Comparison of ENCODE assay signal across 1 cellular context in the genomic region with DNA sequence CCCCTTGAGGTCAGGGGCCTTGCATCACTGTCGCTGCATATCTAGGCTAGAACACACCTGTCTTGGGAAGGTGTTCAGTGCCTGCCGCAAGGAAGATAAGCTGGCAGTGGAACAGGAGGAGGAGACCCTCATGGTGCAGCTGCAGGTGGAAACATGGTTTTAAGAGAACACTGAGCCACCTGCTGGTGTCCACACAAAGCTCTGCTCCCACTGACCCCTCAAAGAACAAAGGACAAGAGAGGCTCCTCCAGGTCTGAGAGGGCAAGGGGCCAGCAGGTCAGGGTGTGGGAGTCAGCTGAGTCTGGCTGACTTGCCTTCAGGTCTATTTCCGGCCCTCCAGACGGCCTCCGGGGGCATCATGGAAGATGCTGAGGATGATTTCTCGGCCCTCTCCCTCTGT.
TF ChIP-seq lines count a peak whose summit lies in the region.

No MANE protein-coding gene starts in this region.

TF ChIP-seq in SK-N-SH, 30 proteins besides CTCF, POLR2A, EP300 and RAD21 (continued from another document):
- TF ChIP-seq, protein P1, sequence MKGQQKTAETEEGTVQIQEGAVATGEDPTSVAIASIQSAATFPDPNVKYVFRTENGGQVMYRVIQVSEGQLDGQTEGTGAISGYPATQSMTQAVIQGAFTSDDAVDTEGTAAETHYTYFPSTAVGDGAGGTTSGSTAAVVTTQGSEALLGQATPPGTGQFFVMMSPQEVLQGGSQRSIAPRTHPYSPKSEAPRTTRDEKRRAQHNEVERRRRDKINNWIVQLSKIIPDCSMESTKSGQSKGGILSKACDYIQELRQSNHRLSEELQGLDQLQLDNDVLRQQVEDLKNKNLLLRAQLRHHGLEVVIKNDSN (IDR thresholded peaks at IDR 0.05; ENCODE audit: borderline replicate concordance, low read depth) = no peak
- no peak for TF ChIP-seq MEF2A (IDR thresholded peaks at IDR 0.05; ENCODE audit: borderline replicate concordance, low read depth)
- TF ChIP-seq, protein P2, sequence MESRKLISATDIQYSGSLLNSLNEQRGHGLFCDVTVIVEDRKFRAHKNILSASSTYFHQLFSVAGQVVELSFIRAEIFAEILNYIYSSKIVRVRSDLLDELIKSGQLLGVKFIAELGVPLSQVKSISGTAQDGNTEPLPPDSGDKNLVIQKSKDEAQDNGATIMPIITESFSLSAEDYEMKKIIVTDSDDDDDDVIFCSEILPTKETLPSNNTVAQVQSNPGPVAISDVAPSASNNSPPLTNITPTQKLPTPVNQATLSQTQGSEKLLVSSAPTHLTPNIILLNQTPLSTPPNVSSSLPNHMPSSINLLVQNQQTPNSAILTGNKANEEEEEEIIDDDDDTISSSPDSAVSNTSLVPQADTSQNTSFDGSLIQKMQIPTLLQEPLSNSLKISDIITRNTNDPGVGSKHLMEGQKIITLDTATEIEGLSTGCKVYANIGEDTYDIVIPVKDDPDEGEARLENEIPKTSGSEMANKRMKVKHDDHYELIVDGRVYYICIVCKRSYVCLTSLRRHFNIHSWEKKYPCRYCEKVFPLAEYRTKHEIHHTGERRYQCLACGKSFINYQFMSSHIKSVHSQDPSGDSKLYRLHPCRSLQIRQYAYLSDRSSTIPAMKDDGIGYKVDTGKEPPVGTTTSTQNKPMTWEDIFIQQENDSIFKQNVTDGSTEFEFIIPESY (IDR thresholded peaks at IDR 0.05; ENCODE audit: borderline replicate concordance, low read depth) = no peak
- TF ChIP-seq, protein P3, sequence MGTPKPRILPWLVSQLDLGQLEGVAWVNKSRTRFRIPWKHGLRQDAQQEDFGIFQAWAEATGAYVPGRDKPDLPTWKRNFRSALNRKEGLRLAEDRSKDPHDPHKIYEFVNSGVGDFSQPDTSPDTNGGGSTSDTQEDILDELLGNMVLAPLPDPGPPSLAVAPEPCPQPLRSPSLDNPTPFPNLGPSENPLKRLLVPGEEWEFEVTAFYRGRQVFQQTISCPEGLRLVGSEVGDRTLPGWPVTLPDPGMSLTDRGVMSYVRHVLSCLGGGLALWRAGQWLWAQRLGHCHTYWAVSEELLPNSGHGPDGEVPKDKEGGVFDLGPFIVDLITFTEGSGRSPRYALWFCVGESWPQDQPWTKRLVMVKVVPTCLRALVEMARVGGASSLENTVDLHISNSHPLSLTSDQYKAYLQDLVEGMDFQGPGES (IDR thresholded peaks at IDR 0.05; ENCODE audit: low read depth, low read length) = no peak
- no peak for TF ChIP-seq FOXJ3 (CRISPR knock-in tag; IDR thresholded peaks at IDR 0.05)
- no peak for TF ChIP-seq NRF1 (IDR thresholded peaks at IDR 0.05; ENCODE audit: low read depth, low read length)
- TF ChIP-seq FOSL2 (IDR thresholded peaks at IDR 0.05; ENCODE audit: borderline replicate concordance, low read depth) = no peak
- no peak for TF ChIP-seq TEAD4 (IDR thresholded peaks at IDR 0.05; ENCODE audit: borderline replicate concordance, insufficient read depth)
- TF ChIP-seq GATA2 (CRISPR knock-in tag; IDR thresholded peaks at IDR 0.05) = no peak
- TF ChIP-seq NFIC (IDR thresholded peaks at IDR 0.05; ENCODE audit: borderline replicate concordance) = no peak
- no peak for TF ChIP-seq GABPA (IDR thresholded peaks at IDR 0.05; ENCODE audit: low read depth)
